In genomic region chr3:13487403-13487802, GRCh38 we compare ENCODE assay signal across 19 cellular contexts.
"Had no signal": no experiment of that assay in that cellular context is flagged by ENCODE, and none has a peak within 500 bp of the region (broad histone marks: within the 10 kb centered on the region; RNA-seq: fewer than 3 reads in every experiment).

No MANE protein-coding gene starts in this region.

- H3K36me3 Mint-ChIP-seq: activated naive CD8-positive, alpha-beta T cell treated with anti-CD3 and anti-CD28 coated beads for 36 hours had no signal

- H3K4me1 ChIP-seq: uterus had no signal

- H3K9me3 Mint-ChIP-seq: activated CD4-positive, alpha-beta T cell treated with anti-CD3 and anti-CD28 coated beads, Interleukin-2, amount 10 ng/mL, durations not matched to agents 24 days and 14 days; activated naive CD8-positive, alpha-beta T cell treated with anti-CD3 and anti-CD28 coated beads for 36 hours; activated T-cell treated with anti-CD3 and anti-CD28 coated beads, Interleukin-2, amount 50 U/mL, for 72 hours; naive thymus-derived CD8-positive, alpha-beta T cell; stimulated activated naive CD8-positive, alpha-beta T cell treated with anti-CD3 and anti-CD28 coated beads, Interleukin-15, Interleukin-2, amounts not matched to agents 100 ng/mL and 50 ng/mL, for 24 hours had no signal

- H3K27me3 Mint-ChIP-seq: activated naive CD8-positive, alpha-beta T cell treated with anti-CD3 and anti-CD28 coated beads for 36 hours; brain; naive thymus-derived CD8-positive, alpha-beta T cell; stimulated activated naive CD8-positive, alpha-beta T cell treated with anti-CD3 and anti-CD28 coated beads, Interleukin-15, Interleukin-2, amounts not matched to agents 100 ng/mL and 50 ng/mL, for 24 hours had no signal

- H3K27ac Mint-ChIP-seq: activated CD4-positive, alpha-beta T cell treated with anti-CD3 and anti-CD28 coated beads, Interleukin-2, amount 10 ng/mL, durations not matched to agents 24 days and 14 days; activated CD8-positive, alpha-beta T cell treated with anti-CD3 and anti-CD28 coated beads, Interleukin-2, amount 10 ng/mL, durations not matched to agents 7 days and 5 days; activated naive CD8-positive, alpha-beta T cell treated with anti-CD3 and anti-CD28 coated beads for 36 hours; activated T-cell treated with anti-CD3 and anti-CD28 coated beads, Interleukin-2, amount 50 U/mL, for 72 hours; stimulated activated naive CD8-positive, alpha-beta T cell treated with anti-CD3 and anti-CD28 coated beads, Interleukin-15, Interleukin-2, amounts not matched to agents 100 ng/mL and 50 ng/mL, for 24 hours had no signal

- DNase-seq: activated CD4-positive, alpha-beta T cell treated with anti-CD3 and anti-CD28 coated beads, Interleukin-2, amount 10 ng/mL, durations not matched to agents 24 days and 14 days; activated CD4-positive, CD25-positive, alpha-beta regulatory T cell; activated CD8-positive, alpha-beta memory T cell treated with anti-CD3 and anti-CD28 coated beads, Interleukin-2, amount 50 U/mL, for 4 hours; activated CD8-positive, alpha-beta T cell treated with anti-CD3 and anti-CD28 coated beads, Interleukin-2, amount 10 ng/mL, durations not matched to agents 7 days and 5 days; activated naive CD8-positive, alpha-beta T cell treated with anti-CD3 and anti-CD28 coated beads for 36 hours; activated T-cell treated with anti-CD3 and anti-CD28 coated beads, Interleukin-2, amount 50 U/mL, for 72 hours; amygdala; foreskin melanocyte; left cardiac atrium; mammary epithelial cell; stimulated activated CD4-positive, alpha-beta T cell treated with anti-CD3 and anti-CD28 coated beads, Interleukin-15, amount 100 ng/mL, for 24 hours; stimulated activated CD4-positive, alpha-beta T cell treated with anti-CD3 and anti-CD28 coated beads, Interleukin-4, amount 100 ng/mL, for 24 hours; SW 1271; uterus had no signal

- H3K4me3 ChIP-seq: right atrium auricular region, uterus had no signal

- H3K27me3 ChIP-seq: right atrium auricular region, uterus had no signal

- H3K4me3 Mint-ChIP-seq: activated CD4-positive, alpha-beta T cell treated with anti-CD3 and anti-CD28 coated beads, Interleukin-2, amount 10 ng/mL, durations not matched to agents 24 days and 14 days; activated CD8-positive, alpha-beta T cell treated with anti-CD3 and anti-CD28 coated beads, Interleukin-2, amount 10 ng/mL, durations not matched to agents 7 days and 5 days; activated naive CD8-positive, alpha-beta T cell treated with anti-CD3 and anti-CD28 coated beads for 36 hours; activated T-cell treated with anti-CD3 and anti-CD28 coated beads, Interleukin-2, amount 50 U/mL, for 72 hours; brain; naive thymus-derived CD8-positive, alpha-beta T cell; stimulated activated naive CD8-positive, alpha-beta T cell treated with anti-CD3 and anti-CD28 coated beads, Interleukin-15, Interleukin-2, amounts not matched to agents 100 ng/mL and 50 ng/mL, for 24 hours had no signal

- H3K36me3 ChIP-seq: uterus had no signal

- ATAC-seq: activated CD8-positive, alpha-beta T cell treated with anti-CD3 and anti-CD28 coated beads, Interleukin-2, amount 10 ng/mL, durations not matched to agents 7 days and 5 days; left cardiac atrium; naive thymus-derived CD8-positive, alpha-beta T cell had no signal

- H3K27ac ChIP-seq: epithelial cell of prostate, uterus had no signal

- H3K9me3 ChIP-seq: uterus had no signal
